ENCODE assay signal across 8 cellular contexts in genomic region chr18:3454365-3455089, GRCh38. TPM values are rescaled to one million over a fixed set of nuclear protein-coding genes. Genes with fewer than 3 reads are reported as not detected.
A peak's percentile ranks its signal among the peaks of the same experiment; 100 is the strongest.
DNase-seq lines count a peak whose midpoint lies in the region; ATAC-seq and TF ChIP-seq lines count a peak whose summit lies in the region.

No MANE protein-coding gene starts in this region.

- no peak overlapping the region for H3K4me3 ChIP-seq in GM12875 (ENCODE audit: low read depth, low read length)
- H3K4me3 ChIP-seq in ascending aorta = peak overlapping the region; percentile 79 to 86

- ATAC-seq in stimulated activated naive B cell treated with anti-CD40 and anti-IgM and Interleukin-4, amounts not matched to agents 10 μg/mL and 1 μg/mL and 100 μg/mL, for 72 hours (replicated peaks) = no peak

- TF ChIP-seq CTCF in GM12875 (IDR thresholded peaks at IDR 0.05; ENCODE audit: borderline replicate concordance, insufficient read depth, low read depth, low read length) (peak; percentile 61), ascending aorta (IDR thresholded peaks at IDR 0.05) (peak; percentile 54 to 65 (median 60))

- H3K9me3 ChIP-seq in ascending aorta = no peaks in the 10 kb centered on the region

- H3K4me1 ChIP-seq in ascending aorta = peaks cover 3 to 25% of the 10 kb centered on the region in 2 donors

- H3K27ac ChIP-seq in ascending aorta = peak overlapping the region; percentile 81 to 100

- H3K36me3 ChIP-seq in ascending aorta = peaks cover 21 to 32% of the 10 kb centered on the region in 2 donors

- H3K36me3 Mint-ChIP-seq in immature natural killer cell = peaks cover 6 to 21% (median 11%) of the 10 kb centered on the region in 3 donors
- H3K36me3 Mint-ChIP-seq in stimulated activated naive B cell treated with anti-CD40 and anti-IgM and Interleukin-4, amounts not matched to agents 10 μg/mL and 1 μg/mL and 100 μg/mL, for 72 hours = peaks cover 13 to 16% of the 10 kb centered on the region in 2 donors

- DNase-seq in CD1c-positive myeloid dendritic cell (ENCODE audit: extremely low spot score) (peak; percentile 76), NCI-H82 treated with DMSO at 0.1 percent for 48 hours (lab: John Stamatoyannopoulos, UW; ENCODE audit: unreplicated experiment) (peak; percentile 26), ascending aorta (ENCODE audit: low spot score in 2 of 2) (no peak), immature natural killer cell (peak; percentile 57 to 63 (median 63)), GOT3 (lab: John Stamatoyannopoulos, UW) (no peak), NCI-H2227 treated with DMSO at 0.1 percent for 48 hours (lab: John Stamatoyannopoulos, UW) (no peak)
- DNase-seq in stimulated activated naive B cell treated with anti-CD40 and anti-IgM and Interleukin-4, amounts not matched to agents 10 μg/mL and 1 μg/mL and 100 μg/mL, for 72 hours = no peak

- peaks cover 12 to 24% (median 21%) of the 10 kb centered on the region in 3 donors for H3K27me3 Mint-ChIP-seq in immature natural killer cell (ENCODE audit: low read depth in 3 of 3)
- no peaks in the 10 kb centered on the region for H3K27me3 Mint-ChIP-seq in stimulated activated naive B cell treated with anti-CD40 and anti-IgM and Interleukin-4, amounts not matched to agents 10 μg/mL and 1 μg/mL and 100 μg/mL, for 72 hours

- peak overlapping the region; percentile 93 to 100 (median 98) for H3K27ac Mint-ChIP-seq in immature natural killer cell
- H3K27ac Mint-ChIP-seq in stimulated activated naive B cell treated with anti-CD40 and anti-IgM and Interleukin-4, amounts not matched to agents 10 μg/mL and 1 μg/mL and 100 μg/mL, for 72 hours = peak overlapping the region; percentile 75

- peaks cover 53 to 64% of the 10 kb centered on the region in 2 donors for H3K4me1 Mint-ChIP-seq in immature natural killer cell
- H3K4me1 Mint-ChIP-seq in stimulated activated naive B cell treated with anti-CD40 and anti-IgM and Interleukin-4, amounts not matched to agents 10 μg/mL and 1 μg/mL and 100 μg/mL, for 72 hours = peaks cover 24 to 37% of the 10 kb centered on the region in 2 donors

- no peaks in the 10 kb centered on the region for H3K9me3 Mint-ChIP-seq in immature natural killer cell
- no peaks in the 10 kb centered on the region for H3K9me3 Mint-ChIP-seq in stimulated activated naive B cell treated with anti-CD40 and anti-IgM and Interleukin-4, amounts not matched to agents 10 μg/mL and 1 μg/mL and 100 μg/mL, for 72 hours

- intact Hi-C loops in ascending aorta (cut with DNase I) = loop anchor here (1.0 to 10.0 kb wide), 8 partner anchors 140 to 1003 kb away; partner anchors contain the start of gene DLGAP1

- H3K4me3 Mint-ChIP-seq in immature natural killer cell = peak overlapping the region; percentile 89 to 95 (median 91)
- peak overlapping the region; percentile 88 to 89 for H3K4me3 Mint-ChIP-seq in stimulated activated naive B cell treated with anti-CD40 and anti-IgM and Interleukin-4, amounts not matched to agents 10 μg/mL and 1 μg/mL and 100 μg/mL, for 72 hours

- no peaks in the 10 kb centered on the region for H3K27me3 ChIP-seq in ascending aorta

RNA-seq across cellular contexts. Expression of gene TGIF1, which starts 4.6 kb away (rescaled TPM):
- 39.7 TPM for total RNA-seq in ascending aorta
- 10 to 100 TPM; 16.0 to 31.7 (median 18.3) TPM for polyA plus RNA-seq in immature natural killer cell

Comparison
In these comparisons a context has a peak if more than half of its experiments do, and no peak if none do; other contexts are left out.
1. DNase-seq: peak in CD1c-positive myeloid dendritic cell (single experiment), NCI-H82 treated with DMSO at 0.1 percent for 48 hours (single experiment) and immature natural killer cell (3 of 3); none in ascending aorta (0 of 2), stimulated activated naive B cell treated with anti-CD40 and anti-IgM and Interleukin-4, amounts not matched to agents 10 μg/mL and 1 μg/mL and 100 μg/mL, for 72 hours (single experiment), GOT3 (single experiment) and NCI-H2227 treated with DMSO at 0.1 percent for 48 hours (single experiment).